8 cellular contexts compared by ENCODE assay signal in genomic region chr12:112126000-112126431, GRCh38. TPM values are rescaled to one million over a fixed set of nuclear protein-coding genes. Genes with fewer than 3 reads are reported as not detected.
DNase-seq lines count a peak whose midpoint lies in the region; ATAC-seq and TF ChIP-seq lines count a peak whose summit lies in the region.

No MANE protein-coding gene starts in this region.

- peaks cover 18 to 56% (median 38%) of the 10 kb centered on the region in 4 donors for H3K4me1 Mint-ChIP-seq in CD4-positive, alpha-beta memory T cell
- peaks cover 21 to 34% of the 10 kb centered on the region in 2 donors for H3K4me1 Mint-ChIP-seq in natural killer cell

- H3K4me1 ChIP-seq in CD4-positive, alpha-beta memory T cell (ENCODE audit: insufficient read depth, low read length) = peaks cover 57% of the 10 kb centered on the region
- H3K4me1 ChIP-seq in Loucy (ENCODE audit: insufficient read depth, low read length, poor library complexity, severe bottlenecking) = peaks cover 33% of the 10 kb centered on the region

- TF ChIP-seq POLR2A in erythroblast (IDR thresholded peaks at IDR 0.05; ENCODE audit: low read length) = no peak

- peaks cover 5% of the 10 kb centered on the region; the same call in 1 of the 2 replicates for H3F3A ChIP-seq in Loucy (ENCODE audit: low read depth)

- H3K27me3 ChIP-seq in CD4-positive, alpha-beta memory T cell (ENCODE audit: insufficient read depth, low read length) = no peaks in the 10 kb centered on the region
- no peaks in the 10 kb centered on the region for H3K27me3 ChIP-seq in Loucy (ENCODE audit: insufficient read depth, low read length, poor library complexity, severe bottlenecking)
- H3K27me3 ChIP-seq in dorsolateral prefrontal cortex = no peaks in the 10 kb centered on the region

- H3K27me3 Mint-ChIP-seq in CD4-positive, alpha-beta memory T cell = no peaks in the 10 kb centered on the region
- H3K27me3 Mint-ChIP-seq in natural killer cell (ENCODE audit: low read depth in 2 of 2) = peaks cover 0 to under 1% of the 10 kb centered on the region in 2 donors

- intact Hi-C loops in CD4-positive, alpha-beta memory T cell (cut with micrococcal nuclease) = loop anchor here (1.0 to 10.0 kb wide), 5 partner anchors 17 to 529 kb away; partner anchors contain the start of genes ATXN2, MAPKAPK5 and RPL6
- intact Hi-C loops in dorsolateral prefrontal cortex (cut with DNase I) = loop anchor here (1.0 to 10.0 kb wide), 3 partner anchors 56 to 256 kb away; partner anchors contain the start of genes ERP29 (in 1 of the 2), HECTD4 (in 1 of the 2) and TMEM116 (in 1 of the 2)
- intact Hi-C loops in natural killer cell (cut with micrococcal nuclease) = loop anchor here (1.0 to 10.0 kb wide), 3 partner anchors 18 to 181 kb away; partner anchors contain the start of genes ERP29, NAA25 and TMEM116

- POLR2A ChIA-PET in CD4-positive, alpha-beta memory T cell (lab: Charles Lee; ENCODE audit: partially characterized antibody) = interaction anchor here (0.8 to 4.6 kb wide), 18 partner anchors 11 to 527 kb away, joined by 3 to 109 read pairs (median 6); partner anchors contain the start of genes ATXN2, ERP29, MAPKAPK5 and NAA25

- no peaks in the 10 kb centered on the region for H3K36me3 ChIP-seq in CD4-positive, alpha-beta memory T cell (ENCODE audit: insufficient read depth, low read length)
- H3K36me3 ChIP-seq in Loucy (ENCODE audit: insufficient read depth, low read length) = no peaks in the 10 kb centered on the region

- DNase-seq in CD4-positive, alpha-beta memory T cell = no peak
- DNase-seq in dorsolateral prefrontal cortex (no peak), natural killer cell (no peak), cortex of kidney (lab: John Stamatoyannopoulos, UW) (no peak), NCI-H1092 (lab: John Stamatoyannopoulos, UW) (no peak), GM19238 (ENCODE audit: insufficient read length, low spot score) (no peak), erythroblast (lab: John Stamatoyannopoulos, UW) (no peak)

- H3K36me3 Mint-ChIP-seq in CD4-positive, alpha-beta memory T cell = peaks cover 0 to 8% of the 10 kb centered on the region in 2 donors
- no peaks in the 10 kb centered on the region for H3K36me3 Mint-ChIP-seq in natural killer cell

- TF ChIP-seq CTCF in Loucy (conservative IDR thresholded peaks at IDR 0.05; ENCODE audit: low read length) (no peak), dorsolateral prefrontal cortex (IDR thresholded peaks at IDR 0.05 in 54 of 56, conservative IDR thresholded peaks at IDR 0.05 in 2 of 56; ENCODE audit: low read depth in 1 of 56, partially characterized antibody in 56 of 56) (no peak), natural killer cell (IDR thresholded peaks at IDR 0.05) (no peak)

- peak overlapping the region; percentile 18 to 93 (median 79) for H3K27ac Mint-ChIP-seq in CD4-positive, alpha-beta memory T cell
- peak overlapping the region; percentile 89 to 96 for H3K27ac Mint-ChIP-seq in natural killer cell

- peak overlapping the region; percentile 78 for H2AFZ ChIP-seq in Loucy (ENCODE audit: low read length)

- ATAC-seq in natural killer cell = no peak

- H3K9me3 ChIP-seq in CD4-positive, alpha-beta memory T cell (ENCODE audit: control insufficient read depth in 1 of 2, low read length in 2 of 2) = no peaks in the 10 kb centered on the region
- no peaks in the 10 kb centered on the region for H3K9me3 ChIP-seq in Loucy (ENCODE audit: insufficient read depth, low read depth, low read length)

- peak overlapping the region; percentile 85 for H3K4me2 ChIP-seq in Loucy (ENCODE audit: low read depth, low read length, poor library complexity, severe bottlenecking)

- peak overlapping the region; percentile 84 for H3K9ac ChIP-seq in Loucy (ENCODE audit: low read depth, low read length, poor library complexity, severe bottlenecking)

- peak overlapping the region; percentile 78 to 93 (median 86) for H3K4me3 Mint-ChIP-seq in CD4-positive, alpha-beta memory T cell
- peak overlapping the region; percentile 90 for H3K4me3 Mint-ChIP-seq in natural killer cell

- peaks cover 17% of the 10 kb centered on the region; the same call in 1 of the 2 replicates for H3K79me2 ChIP-seq in Loucy (ENCODE audit: insufficient read depth, low read length)

- H3K9me3 Mint-ChIP-seq in CD4-positive, alpha-beta memory T cell = peaks cover 0 to 2% (median 0%) of the 10 kb centered on the region in 8 donors
- no peaks in the 10 kb centered on the region for H3K9me3 Mint-ChIP-seq in natural killer cell

- CTCF ChIA-PET in CD4-positive, alpha-beta memory T cell (lab: Charles Lee; ENCODE audit: partially characterized antibody) = interaction anchor here (1.0 to 4.4 kb wide), 4 partner anchors 17 to 181 kb away, joined by 3 to 20 read pairs (median 6); partner anchors contain the start of genes ERP29, NAA25 and TMEM116

- peak overlapping the region; percentile 63 to 99 for H3K4me3 ChIP-seq in CD4-positive, alpha-beta memory T cell (ENCODE audit: low read length in 2 of 2)
- H3K4me3 ChIP-seq in Loucy (ENCODE audit: low read length, poor library complexity, severe bottlenecking) (peak overlapping the region; percentile 84), dorsolateral prefrontal cortex (peak overlapping the region; percentile 65 to 99 (median 95))

- H4K20me1 ChIP-seq in Loucy (ENCODE audit: insufficient read depth, low read length, poor library complexity, severe bottlenecking) = peaks cover 16% of the 10 kb centered on the region

- H3K27ac ChIP-seq in CD4-positive, alpha-beta memory T cell (ENCODE audit: low read depth, low read length) = peak overlapping the region; percentile 86
- peak overlapping the region in 57 of 59 donors; percentile 15 to 97 (median 91) for H3K27ac ChIP-seq in dorsolateral prefrontal cortex

- H3K9me2 ChIP-seq in Loucy (replicated peaks; ENCODE audit: low read depth, low read length) = no peaks in the 10 kb centered on the region

RNA-seq across cellular contexts. Expression of gene TRAFD1, which starts 0.7 kb away (rescaled TPM):
- 10 to 100 TPM; 38.7 to 42.7 TPM for total RNA-seq in CD4-positive, alpha-beta memory T cell
- polyA plus RNA-seq in CD4-positive, alpha-beta memory T cell = 10 to 100 TPM; 60.4 to 71.2 TPM
- total RNA-seq in dorsolateral prefrontal cortex = 10 to 100 TPM; 15.1 to 47.9 (median 24.8) TPM
- 10 to 100 TPM; 35.8 to 45.3 (median 45.2) TPM for total RNA-seq in natural killer cell

RNA-seq across cellular contexts. Expression of gene NAA25, which starts 17.4 kb away (rescaled TPM):
- 10 to 100 TPM; 28.7 to 35.3 TPM for total RNA-seq in CD4-positive, alpha-beta memory T cell
- 10 to 100 TPM in 1 of 2 donors, 1 to 10 TPM in 1; 8.5 to 15.2 TPM for polyA plus RNA-seq in CD4-positive, alpha-beta memory T cell
- total RNA-seq in dorsolateral prefrontal cortex = 10 to 100 TPM; 24.6 to 79.2 (median 44.6) TPM
- 10 to 100 TPM; 25.8 to 34.4 (median 30.7) TPM for total RNA-seq in natural killer cell
